11 cellular contexts compared by ENCODE assay signal in genomic region chr7:99392046-99392445, GRCh38. TPM values are rescaled to one million over a fixed set of nuclear protein-coding genes. Genes with fewer than 3 reads are reported as not detected.
DNase-seq lines count a peak whose midpoint lies in the region; ATAC-seq and TF ChIP-seq lines count a peak whose summit lies in the region.
"Had no signal": no experiment of that assay in that cellular context is flagged by ENCODE, and none has a peak within 500 bp of the region (broad histone marks: within the 10 kb centered on the region; RNA-seq: fewer than 3 reads in every experiment).

No MANE protein-coding gene starts in this region.

- DNase-seq in activated T-cell treated with anti-CD3 and anti-CD28 coated beads, Interleukin-2, amount 50 U/mL, for 72 hours: no peak
- DNase-seq in activated T-cell treated with anti-CD3 and anti-CD28 coated beads for 4 hours (no peak), suprapubic skin (ENCODE audit: low spot score in 2 of 2) (no peak), NCI-H1930 (lab: John Stamatoyannopoulos, UW) (no peak), hypothalamus (lab: John Stamatoyannopoulos, UW) (no peak), NCI-H345 (lab: John Stamatoyannopoulos, UW) (no peak)
- no peak for DNase-seq in activated CD4-positive, alpha-beta memory T cell treated with anti-CD3 and anti-CD28 coated beads, Interleukin-2, amount 10 ng/mL, durations not matched to agents 7 days and 5 days
- DNase-seq: AML-193, MG63 had no signal

- H3K36me3 ChIP-seq in iPS-20b (ENCODE audit: insufficient read depth, low read depth, low read length) (peaks cover 63% of the 10 kb centered on the region), suprapubic skin (peaks cover 75% of the 10 kb centered on the region)

- no peak overlapping the region for H3K27ac Mint-ChIP-seq in activated T-cell treated with anti-CD3 and anti-CD28 coated beads, Interleukin-2, amount 50 U/mL, for 72 hours
- peak overlapping the region; percentile 85 for H3K27ac Mint-ChIP-seq in activated CD4-positive, alpha-beta memory T cell treated with anti-CD3 and anti-CD28 coated beads, Interleukin-2, amount 10 ng/mL, durations not matched to agents 7 days and 5 days

- TF ChIP-seq EP300 in suprapubic skin (IDR thresholded peaks at IDR 0.05): no peak

- H3K4me3 ChIP-seq in iPS-20b (ENCODE audit: low read length): peak overlapping the region; percentile 93
- H3K4me3 ChIP-seq in suprapubic skin: peak overlapping the region; percentile 60
- H3K4me3 ChIP-seq: MG63 had no signal

- H3K27ac ChIP-seq in iPS-20b (ENCODE audit: low read length): no peak overlapping the region
- no peak overlapping the region for H3K27ac ChIP-seq in suprapubic skin

- H3K9me3 Mint-ChIP-seq in activated T-cell treated with anti-CD3 and anti-CD28 coated beads, Interleukin-2, amount 50 U/mL, for 72 hours: no peaks in the 10 kb centered on the region
- no peaks in the 10 kb centered on the region for H3K9me3 Mint-ChIP-seq in activated CD4-positive, alpha-beta memory T cell treated with anti-CD3 and anti-CD28 coated beads, Interleukin-2, amount 10 ng/mL, durations not matched to agents 7 days and 5 days

- no peak for ATAC-seq in activated T-cell treated with anti-CD3 and anti-CD28 coated beads, Interleukin-2, amount 50 U/mL, for 72 hours (replicated peaks in 1 of 2)

- H3K36me3 Mint-ChIP-seq in activated T-cell treated with anti-CD3 and anti-CD28 coated beads, Interleukin-2, amount 50 U/mL, for 72 hours (ENCODE audit: insufficient read depth in 2 of 2): peaks cover 3 to 20% of the 10 kb centered on the region in 2 donors
- peaks cover 73% of the 10 kb centered on the region for H3K36me3 Mint-ChIP-seq in activated CD4-positive, alpha-beta memory T cell treated with anti-CD3 and anti-CD28 coated beads, Interleukin-2, amount 10 ng/mL, durations not matched to agents 7 days and 5 days (ENCODE audit: low read depth)
- H3K36me3 Mint-ChIP-seq: activated naive CD8-positive, alpha-beta T cell had no signal

- CTCF ChIA-PET in activated CD4-positive, alpha-beta memory T cell treated with anti-CD3 and anti-CD28 coated beads, Interleukin-2, amount 10 ng/mL, durations not matched to agents 7 days and 5 days (lab: Charles Lee): interaction anchor here (0.5 to 2.1 kb wide), 2 partner anchors 15 kb away, joined by 4 to 5 read pairs; no protein-coding TSS in a partner anchor

- POLR2A ChIA-PET in activated CD4-positive, alpha-beta memory T cell treated with anti-CD3 and anti-CD28 coated beads, Interleukin-2, amount 10 ng/mL, durations not matched to agents 7 days and 5 days (lab: Charles Lee): interaction anchor here (6.1 to 10.8 kb wide), 2 partner anchors 12 to 15 kb away, joined by 70 to 160 read pairs; partner anchors contain the start of genes ARPC1B, BUD31 and PDAP1

- WGBS in suprapubic skin: 71% methylated on average over 8 of the region's 8 CpGs

- H3K4me1 ChIP-seq in iPS-20b (ENCODE audit: insufficient read depth, low read length) (peaks cover 4% of the 10 kb centered on the region; the same call in 1 of the 2 replicates), suprapubic skin (peaks cover 23% of the 10 kb centered on the region)

- peak overlapping the region; percentile 85; the same call in 1 of the 2 replicates for H3K9ac ChIP-seq in iPS-20b (ENCODE audit: low read depth, low read length)

- H3K9me3 ChIP-seq in iPS-20b (ENCODE audit: insufficient read depth, low read depth, low read length): no peaks in the 10 kb centered on the region
- no peaks in the 10 kb centered on the region for H3K9me3 ChIP-seq in suprapubic skin
- H3K9me3 ChIP-seq: MG63 had no signal

- no peaks in the 10 kb centered on the region for H3K27me3 ChIP-seq in iPS-20b (ENCODE audit: insufficient read depth, low read length)
- H3K27me3 ChIP-seq in suprapubic skin: no peaks in the 10 kb centered on the region
- H3K27me3 ChIP-seq: MG63 had no signal

- H3K27me3 Mint-ChIP-seq in activated T-cell treated with anti-CD3 and anti-CD28 coated beads, Interleukin-2, amount 50 U/mL, for 72 hours (ENCODE audit: low read depth): no peaks in the 10 kb centered on the region
- no peaks in the 10 kb centered on the region for H3K27me3 Mint-ChIP-seq in activated CD4-positive, alpha-beta memory T cell treated with anti-CD3 and anti-CD28 coated beads, Interleukin-2, amount 10 ng/mL, durations not matched to agents 7 days and 5 days
- H3K27me3 Mint-ChIP-seq: activated naive CD8-positive, alpha-beta T cell had no signal

- no peak for TF ChIP-seq POLR2A in suprapubic skin (IDR thresholded peaks at IDR 0.05)

- no peak for TF ChIP-seq CTCF in suprapubic skin (IDR thresholded peaks at IDR 0.05)

- H3K4me1 Mint-ChIP-seq in activated T-cell treated with anti-CD3 and anti-CD28 coated beads, Interleukin-2, amount 50 U/mL, for 72 hours (ENCODE audit: low read depth): peaks cover 21% of the 10 kb centered on the region
- H3K4me1 Mint-ChIP-seq in activated CD4-positive, alpha-beta memory T cell treated with anti-CD3 and anti-CD28 coated beads, Interleukin-2, amount 10 ng/mL, durations not matched to agents 7 days and 5 days: peaks cover 32% of the 10 kb centered on the region

- peak overlapping the region; percentile 43 to 80 for H3K4me3 Mint-ChIP-seq in activated T-cell treated with anti-CD3 and anti-CD28 coated beads, Interleukin-2, amount 50 U/mL, for 72 hours
- no peak overlapping the region for H3K4me3 Mint-ChIP-seq in activated CD4-positive, alpha-beta memory T cell treated with anti-CD3 and anti-CD28 coated beads, Interleukin-2, amount 10 ng/mL, durations not matched to agents 7 days and 5 days

RNA-seq across cellular contexts. Expression of gene PDAP1, which starts 16.4 kb away (rescaled TPM):
- 100 to 1,000 TPM in 1 of 2 donors, 10 to 100 TPM in 1; 95.0 to 108 TPM for total RNA-seq in activated T-cell treated with anti-CD3 and anti-CD28 coated beads, Interleukin-2, amount 50 U/mL, for 72 hours
- total RNA-seq in activated CD4-positive, alpha-beta memory T cell treated with anti-CD3 and anti-CD28 coated beads, Interleukin-2, amount 10 ng/mL, durations not matched to agents 7 days and 5 days: 100 to 1,000 TPM in 1 of 2 experiments, 10 to 100 TPM in 1; 93.8 to 103 TPM
- 10 to 100 TPM; 47.2 to 68.5 (median 48.3) TPM for total RNA-seq in suprapubic skin

RNA-seq across cellular contexts. Expression of gene BUD31, which starts 16.7 kb away (rescaled TPM):
- 100 to 1,000 TPM; 218 to 228 TPM for total RNA-seq in activated T-cell treated with anti-CD3 and anti-CD28 coated beads, Interleukin-2, amount 50 U/mL, for 72 hours
- total RNA-seq in activated CD4-positive, alpha-beta memory T cell treated with anti-CD3 and anti-CD28 coated beads, Interleukin-2, amount 10 ng/mL, durations not matched to agents 7 days and 5 days: 100 to 1,000 TPM; 104 to 106 TPM
- total RNA-seq in suprapubic skin: 10 to 100 TPM; 50.3 to 71.4 (median 60.3) TPM

RNA-seq across cellular contexts. Expression of gene ARPC1B, which starts 17.5 kb away (rescaled TPM):
- total RNA-seq in activated T-cell treated with anti-CD3 and anti-CD28 coated beads, Interleukin-2, amount 50 U/mL, for 72 hours: 100 to 1,000 TPM; 202 to 208 TPM
- 100 to 1,000 TPM; 396 to 397 TPM for total RNA-seq in activated CD4-positive, alpha-beta memory T cell treated with anti-CD3 and anti-CD28 coated beads, Interleukin-2, amount 10 ng/mL, durations not matched to agents 7 days and 5 days
- total RNA-seq in suprapubic skin: 10 to 100 TPM; 48.9 to 66.9 (median 64.2) TPM

RNA-seq across cellular contexts. Expression of gene PTCD1, which starts 46.6 kb away (rescaled TPM):
- 1 to 10 TPM; 6.1 to 8.9 TPM for total RNA-seq in activated T-cell treated with anti-CD3 and anti-CD28 coated beads, Interleukin-2, amount 50 U/mL, for 72 hours
- total RNA-seq in activated CD4-positive, alpha-beta memory T cell treated with anti-CD3 and anti-CD28 coated beads, Interleukin-2, amount 10 ng/mL, durations not matched to agents 7 days and 5 days: 1 to 10 TPM; 6.6 to 7.5 TPM
- 10 to 100 TPM in 2 of 4 donors, 1 to 10 TPM in 2; 7.7 to 14.8 (median 10.7) TPM for total RNA-seq in suprapubic skin

RNA-seq across cellular contexts. Expression of gene CPSF4, which starts 46.7 kb away (rescaled TPM):
- total RNA-seq in activated T-cell treated with anti-CD3 and anti-CD28 coated beads, Interleukin-2, amount 50 U/mL, for 72 hours: 10 to 100 TPM; 59.2 to 65.9 TPM
- 10 to 100 TPM; 64.1 to 66.2 TPM for total RNA-seq in activated CD4-positive, alpha-beta memory T cell treated with anti-CD3 and anti-CD28 coated beads, Interleukin-2, amount 10 ng/mL, durations not matched to agents 7 days and 5 days
- 10 to 100 TPM; 35.0 to 59.9 (median 41.7) TPM for total RNA-seq in suprapubic skin
